ENCODE assay signal across 23 cellular contexts in genomic region chr2:39648574-39648973, GRCh38. TPM values are rescaled to one million over a fixed set of nuclear protein-coding genes. Genes with fewer than 3 reads are reported as not detected.
"Had no signal": no experiment of that assay in that cellular context is flagged by ENCODE, and none has a peak within 500 bp of the region (broad histone marks: within the 10 kb centered on the region; RNA-seq: fewer than 3 reads in every experiment).

No MANE protein-coding gene starts in this region.

- FAIRE-seq: endometrium, kidney, small intestine had no signal

- DNase-seq: cortex of kidney; effector memory CD8-positive, alpha-beta T cell; erythroblast; foreskin fibroblast; gastrocnemius medialis; head of caudate nucleus; kidney; midbrain; naive thymus-derived CD4-positive, alpha-beta T cell; psoas muscle; right cardiac atrium; small intestine; stimulated activated CD4-positive, alpha-beta T cell treated with anti-CD3 and anti-CD28 coated beads, Interleukin-15, amount 100 ng/mL, for 24 hours; stimulated activated CD4-positive, alpha-beta T cell treated with anti-CD3 and anti-CD28 coated beads, Interleukin-2, amount 100 ng/mL, for 48 hours; stimulated activated naive B cell treated with anti-CD40 and anti-IgM and Interleukin-4, amounts not matched to agents 10 μg/mL and 1 μg/mL and 100 μg/mL, for 72 hours; upper lobe of left lung had no signal

- H3K36me3 ChIP-seq: gastrocnemius medialis, neural progenitor cell, thoracic aorta, tibial nerve, upper lobe of left lung had no signal

- ATAC-seq: effector memory CD8-positive, alpha-beta T cell; gastrocnemius medialis; left lobe of liver; naive thymus-derived CD4-positive, alpha-beta T cell; psoas muscle; right cardiac atrium; stimulated activated naive B cell treated with anti-CD40 and anti-IgM and Interleukin-4, amounts not matched to agents 10 μg/mL and 1 μg/mL and 100 μg/mL, for 72 hours had no signal

- H2AFZ ChIP-seq: neural progenitor cell had no signal

- H3K27me3 ChIP-seq: gastrocnemius medialis, neural progenitor cell, tibial nerve, upper lobe of left lung had no signal

- H3K9me3 ChIP-seq: gastrocnemius medialis, psoas muscle, thoracic aorta, tibial nerve, upper lobe of left lung had no signal

- H3K4me1 ChIP-seq: gastrocnemius medialis, neural progenitor cell, psoas muscle, tibial nerve, upper lobe of left lung had no signal

- H3K27ac ChIP-seq: gastrocnemius medialis, neural progenitor cell, psoas muscle, thoracic aorta, tibial nerve, upper lobe of left lung had no signal

- H3K4me2 ChIP-seq: neural progenitor cell had no signal

- H3K4me3 ChIP-seq: gastrocnemius medialis, lung, neural progenitor cell, psoas muscle, thoracic aorta, tibial nerve, upper lobe of left lung had no signal

- H3K9ac ChIP-seq: neural progenitor cell had no signal

RNA-seq across cellular contexts. Expression of gene TMEM178A, which starts 17.1 kb away (rescaled TPM):
- total RNA-seq: dermis microvascular lymphatic vessel endothelial cell had no signal
- polyA plus RNA-seq: naive thymus-derived CD4-positive, alpha-beta T cell had no signal
